Comparison of ENCODE assay signal across 9 cellular contexts in the genomic region with DNA sequence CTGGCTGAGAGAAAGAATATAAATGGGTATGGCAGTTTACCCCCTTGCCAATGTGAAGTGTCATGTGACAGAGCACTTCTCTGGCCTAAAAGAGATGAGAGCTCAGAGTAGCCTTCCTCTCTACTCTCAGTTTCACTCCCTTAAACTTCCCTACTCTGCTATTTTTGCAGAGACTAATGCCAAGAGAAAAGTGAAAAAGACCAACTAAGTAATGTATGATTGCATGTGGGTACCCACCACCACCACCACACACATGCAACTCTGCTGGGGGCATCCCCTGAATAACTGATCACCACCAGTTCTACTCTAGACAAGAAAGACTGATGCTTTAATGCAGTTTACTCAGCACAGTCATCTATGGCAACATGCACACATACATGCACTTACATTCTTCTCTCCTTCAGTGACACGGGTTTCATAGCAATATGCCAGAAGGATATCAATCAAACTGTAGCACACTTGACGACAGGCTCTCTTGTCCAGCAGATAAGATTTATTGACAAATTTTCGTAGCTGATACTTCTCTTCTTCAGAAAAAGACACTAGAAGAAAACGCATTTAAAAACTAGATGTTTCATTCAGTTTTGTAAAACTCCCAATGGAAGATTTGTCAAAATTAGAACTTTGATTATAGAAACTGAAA. TPM values are rescaled to one million over a fixed set of nuclear protein-coding genes. Genes with fewer than 3 reads are reported as not detected.
DNase-seq lines count a peak whose midpoint lies in the region; ATAC-seq and TF ChIP-seq lines count a peak whose summit lies in the region.
"Had no signal": no experiment of that assay in that cellular context is flagged by ENCODE, and none has a peak within 500 bp of the region (broad histone marks: within the 10 kb centered on the region; RNA-seq: fewer than 3 reads in every experiment).

No MANE protein-coding gene starts in this region.

- H3K27ac ChIP-seq in OCI-LY3 (ENCODE audit: low read length), result peak overlapping the region; percentile 23
- H3K27ac ChIP-seq: tibial artery had no signal

- no peak overlapping the region for H3K9ac ChIP-seq in OCI-LY3 (ENCODE audit: low read length)

- H3K79me2 ChIP-seq in OCI-LY3 (ENCODE audit: low read length), result no peaks in the 10 kb centered on the region

- peaks cover 81% of the 10 kb centered on the region for H3K4me1 ChIP-seq in OCI-LY3 (ENCODE audit: low read length)

- peak overlapping the region; percentile 51 for H3K4me2 ChIP-seq in OCI-LY3 (ENCODE audit: low read length)

- in situ Hi-C loops in GM13976 (cut with MboI; ENCODE audit: low sequenced_read_pairs, unreplicated experiment), result no loop called here

- no peaks in the 10 kb centered on the region for H3K27me3 ChIP-seq in OCI-LY3 (ENCODE audit: low read depth, low read length)
- H3K27me3 ChIP-seq: tibial artery had no signal

- H3K4me3 ChIP-seq in OCI-LY3 (ENCODE audit: low read length), result no peak overlapping the region
- H3K4me3 ChIP-seq: tibial artery had no signal

- peaks cover 18% of the 10 kb centered on the region for H4K20me1 ChIP-seq in OCI-LY3 (ENCODE audit: insufficient read depth, low read length)

- TF ChIP-seq CTCF in OCI-LY3 (IDR thresholded peaks at IDR 0.05; ENCODE audit: low read depth, low read length) (no peak), GM13976 (IDR thresholded peaks at IDR 0.05; ENCODE audit: borderline replicate concordance, control extremely low read depth, extremely low read depth, insufficient read depth, missing control alignments) (no peak)

- no peaks in the 10 kb centered on the region for H3K9me3 ChIP-seq in OCI-LY3 (ENCODE audit: insufficient read depth, low read length)
- H3K9me3 ChIP-seq: tibial artery had no signal

- DNase-seq in GM13976 (ENCODE audit: low spot score), result no peak
- DNase-seq in NAMALWA (ENCODE audit: low spot score), result no peak
- DNase-seq in glomerular visceral epithelial cell (ENCODE audit: extremely low spot score), result no peak
- no peak for DNase-seq in cerebellum (ENCODE audit: low spot score)
- DNase-seq: tibial artery had no signal

- no peak overlapping the region for H2AFZ ChIP-seq in OCI-LY3 (ENCODE audit: low read depth, low read length)

- ATAC-seq in GM18511 (IDR thresholded peaks at IDR 0.05; ENCODE audit: unreplicated experiment) (peak; percentile 80), GM19438 (IDR thresholded peaks at IDR 0.05; ENCODE audit: low read depth, unreplicated experiment) (peak; percentile 51), HG03045 (IDR thresholded peaks at IDR 0.05; ENCODE audit: unreplicated experiment) (peak; percentile 62)

- peaks cover 3% of the 10 kb centered on the region for H3K36me3 ChIP-seq in OCI-LY3 (replicated peaks; ENCODE audit: low read depth, low read length)

RNA-seq across cellular contexts. Expression of gene SHQ1, which starts 31.3 kb away (rescaled TPM):
- 15.7 TPM for total RNA-seq in cerebellum
